Comparison of ENCODE assay signal across 12 cellular contexts in genomic region chr6:56652231-56652630, GRCh38. TPM values are rescaled to one million over a fixed set of nuclear protein-coding genes. Genes with fewer than 3 reads are reported as not detected.
A peak's percentile ranks its signal among the peaks of the same experiment; 100 is the strongest.
DNase-seq lines count a peak whose midpoint lies in the region; ATAC-seq, FAIRE-seq and TF ChIP-seq lines count a peak whose summit lies in the region.
"Had no signal": no experiment of that assay in that cellular context is flagged by ENCODE, and none has a peak within 500 bp of the region (broad histone marks: within the 10 kb centered on the region; RNA-seq: fewer than 3 reads in every experiment).

No MANE protein-coding gene starts in this region.

- TF ChIP-seq EP300 in A549 (IDR thresholded peaks at IDR 0.05) = no peak

- intact Hi-C loops in OCI-LY7 (cut with micrococcal nuclease; ENCODE audit: unreplicated experiment) = no loop called here

- H3K9me2 ChIP-seq in OCI-LY7 (ENCODE audit: insufficient read depth, low read length) = no peaks in the 10 kb centered on the region

- H2AFZ ChIP-seq in OCI-LY7 (ENCODE audit: low read length) = no peak overlapping the region

- H3K4me3 ChIP-seq in A549 (no peak overlapping the region), cardiac fibroblast (replicated peaks in 1 of 2; ENCODE audit: low read depth in 2 of 2, low read length in 2 of 2) (no peak overlapping the region), OCI-LY7 (ENCODE audit: low read depth, low read length, poor library complexity, severe bottlenecking) (no peak overlapping the region)
- H3K4me3 ChIP-seq: uterus had no signal

- POLR2A ChIA-PET in A549 (lab: Yijun Ruan, JAX) = no interaction called here
- POLR2A ChIA-PET in OCI-LY7 (lab: Charles Lee) = no interaction called here

- no peaks in the 10 kb centered on the region for H4K20me1 ChIP-seq in OCI-LY7 (ENCODE audit: insufficient read depth, low read length)

- H3K9me3 ChIP-seq in A549 (no peaks in the 10 kb centered on the region), OCI-LY7 (ENCODE audit: low read length) (no peaks in the 10 kb centered on the region)
- H3K9me3 ChIP-seq: uterus had no signal

- H3K79me2 ChIP-seq in OCI-LY7 (ENCODE audit: insufficient read depth, low read depth, low read length) = no peaks in the 10 kb centered on the region

- ATAC-seq in A549 = peak in 1 of 2 experiments; percentile 44; a peak in 2 of 6 replicates
- no peak for ATAC-seq in HG03108 (IDR thresholded peaks at IDR 0.05; ENCODE audit: unreplicated experiment)
- ATAC-seq: activated T-cell treated with anti-CD3 and anti-CD28 coated beads, Interleukin-2, amount 50 U/mL, for 72 hours had no signal

- DNase-seq in A549 (ENCODE audit: low read depth in 1 of 2, low spot score in 1 of 2) = no peak
- DNase-seq in M059J (ENCODE audit: low read depth) = peak; percentile 55
- DNase-seq in cardiac fibroblast (ENCODE audit: low read depth in 2 of 2) = peak; percentile 72 to 74
- peak; percentile 14 for DNase-seq in non-pigmented ciliary epithelial cell (ENCODE audit: low read depth)
- DNase-seq in activated CD8-positive, alpha-beta memory T cell treated with anti-CD3 and anti-CD28 coated beads for 24 hours = no peak
- no peak for DNase-seq in SW480 (ENCODE audit: low spot score)
- DNase-seq in OCI-LY7 (ENCODE audit: low spot score) = no peak
- DNase-seq: activated CD4-positive, alpha-beta T cell treated with anti-CD3 and anti-CD28 coated beads, Interleukin-2, amount 10 ng/mL, durations not matched to agents 24 days and 14 days; activated T-cell treated with anti-CD3 and anti-CD28 coated beads, Interleukin-2, amount 50 U/mL, for 72 hours; uterus had no signal

- H3K4me1 ChIP-seq in A549 (peaks cover 91% of the 10 kb centered on the region), OCI-LY7 (ENCODE audit: insufficient read depth, low read length, poor library complexity, severe bottlenecking) (no peaks in the 10 kb centered on the region)
- H3K4me1 ChIP-seq: uterus had no signal

- 71% methylated on average over 1 of the region's 1 CpG for WGBS in A549 (ENCODE audit: missing lambda C conversion rate)

- H3K4me2 ChIP-seq in A549 = peak overlapping the region; percentile 57
- H3K4me2 ChIP-seq in OCI-LY7 (ENCODE audit: low read length) = no peak overlapping the region

- TF ChIP-seq RAD21 in A549 (conservative IDR thresholded peaks at IDR 0.05 in 1 of 2, IDR thresholded peaks at IDR 0.05 in 1 of 2) = no peak

- CTCF ChIA-PET in A549 (lab: Yijun Ruan, JAX) = interaction anchor here (0.8 kb wide), 1 partner anchor 191 kb away, joined by 3 read pairs; no protein-coding TSS in a partner anchor
- CTCF ChIA-PET in OCI-LY7 (lab: Charles Lee; ENCODE audit: unreplicated experiment) = no interaction called here

- BruUV-seq in OCI-LY7 (replicated peaks; lab: Mats Ljungman, UMichigan) = no TSS peak

- TF ChIP-seq POLR2A in A549 (IDR thresholded peaks at IDR 0.05; ENCODE audit: low read length) = no peak

- no peaks in the 10 kb centered on the region for H3K36me3 ChIP-seq in OCI-LY7 (ENCODE audit: insufficient read depth, low read length)
- H3K36me3 ChIP-seq: uterus had no signal

- no peak for FAIRE-seq in A549 (lab: Jason Lieb, UNC)

- H3K27ac ChIP-seq in A549 = peak overlapping the region; percentile 67 to 86
- H3K27ac ChIP-seq in OCI-LY7 (ENCODE audit: low read depth, low read length, poor library complexity, severe bottlenecking) = no peak overlapping the region
- H3K27ac ChIP-seq: uterus had no signal

- TF ChIP-seq CTCF in A549 (IDR thresholded peaks at IDR 0.05) (no peak), cardiac fibroblast (IDR thresholded peaks at IDR 0.05; ENCODE audit: low read depth, low read length) (no peak), OCI-LY7 (conservative IDR thresholded peaks at IDR 0.05; ENCODE audit: low read length) (no peak)

TF ChIP-seq in A549, 52 proteins besides CTCF, POLR2A, EP300 and RAD21:
- TF ChIP-seq ATOH8 (CRISPR knock-in tag; IDR thresholded peaks at IDR 0.05; ENCODE audit: low read depth) = no peak
- TF ChIP-seq EHMT2 (IDR thresholded peaks at IDR 0.05; ENCODE audit: low read depth) = no peak
- no peak for TF ChIP-seq ESRRA (IDR thresholded peaks at IDR 0.05; ENCODE audit: borderline replicate concordance, low read length)
- TF ChIP-seq EHF (CRISPR knock-in tag; IDR thresholded peaks at IDR 0.05) = no peak
- TF ChIP-seq, protein P1, sequence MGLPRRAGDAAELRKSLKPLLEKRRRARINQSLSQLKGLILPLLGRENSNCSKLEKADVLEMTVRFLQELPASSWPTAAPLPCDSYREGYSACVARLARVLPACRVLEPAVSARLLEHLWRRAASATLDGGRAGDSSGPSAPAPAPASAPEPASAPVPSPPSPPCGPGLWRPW (IDR thresholded peaks at IDR 0.05) = no peak
- no peak for TF ChIP-seq CBX8 (IDR thresholded peaks at IDR 0.05)
TF ChIP-seq in A549: peak in this region for 0.

RNA-seq across cellular contexts. Expression of gene DST, which starts 9.5 kb away (rescaled TPM):
- polyA plus RNA-seq in A549 (2011; rRNA removed) (99.0 and 124 TPM in 2 replicates), A549 (2017; fragmentation: RNase III; extraction: RNeasy Plus Mini Kit Qiagen cat#74134 plus additional on column Dnase treatment) (32.4 to 41.6 TPM (median 37.5 TPM) in 3 replicates)
- 11.2 and 12.7 TPM in 2 replicates for polyA plus RNA-seq in A549 (2012; cell fraction: cytosol; rRNA removed)
- polyA plus RNA-seq in A549 (2012; cell fraction: nucleus; rRNA removed) = 75.3 and 145 TPM in 2 replicates
- polyA minus RNA-seq in A549 (2011; rRNA and poly(A)+ RNA removed) = 217 and 226 TPM in 2 replicates
- total RNA-seq in M059J (2014; rRNA removed; shearing (Covaris generic)) = 136 and 179 TPM in 2 replicates
- total RNA-seq in OCI-LY7 (2014; rRNA removed; shearing (Covaris generic)) = 5.0 and 8.4 TPM in 2 replicates
- total RNA-seq in OCI-LY7 (2022) = 19.4 and 19.6 TPM in 2 replicates
- polyA plus RNA-seq: IgD-negative memory B cell had no signal

Comparison
In these comparisons a context has a peak if more than half of its experiments do, and no peak if none do; other contexts are left out.
1. DNase-seq: peak in M059J (single experiment), cardiac fibroblast (2 of 2) and non-pigmented ciliary epithelial cell (single experiment); none in A549 (0 of 2), activated CD8-positive, alpha-beta memory T cell treated with anti-CD3 and anti-CD28 coated beads for 24 hours (single experiment), SW480 (single experiment) and OCI-LY7 (single experiment).